Comparison of ENCODE assay signal across 8 cellular contexts in the genomic region with DNA sequence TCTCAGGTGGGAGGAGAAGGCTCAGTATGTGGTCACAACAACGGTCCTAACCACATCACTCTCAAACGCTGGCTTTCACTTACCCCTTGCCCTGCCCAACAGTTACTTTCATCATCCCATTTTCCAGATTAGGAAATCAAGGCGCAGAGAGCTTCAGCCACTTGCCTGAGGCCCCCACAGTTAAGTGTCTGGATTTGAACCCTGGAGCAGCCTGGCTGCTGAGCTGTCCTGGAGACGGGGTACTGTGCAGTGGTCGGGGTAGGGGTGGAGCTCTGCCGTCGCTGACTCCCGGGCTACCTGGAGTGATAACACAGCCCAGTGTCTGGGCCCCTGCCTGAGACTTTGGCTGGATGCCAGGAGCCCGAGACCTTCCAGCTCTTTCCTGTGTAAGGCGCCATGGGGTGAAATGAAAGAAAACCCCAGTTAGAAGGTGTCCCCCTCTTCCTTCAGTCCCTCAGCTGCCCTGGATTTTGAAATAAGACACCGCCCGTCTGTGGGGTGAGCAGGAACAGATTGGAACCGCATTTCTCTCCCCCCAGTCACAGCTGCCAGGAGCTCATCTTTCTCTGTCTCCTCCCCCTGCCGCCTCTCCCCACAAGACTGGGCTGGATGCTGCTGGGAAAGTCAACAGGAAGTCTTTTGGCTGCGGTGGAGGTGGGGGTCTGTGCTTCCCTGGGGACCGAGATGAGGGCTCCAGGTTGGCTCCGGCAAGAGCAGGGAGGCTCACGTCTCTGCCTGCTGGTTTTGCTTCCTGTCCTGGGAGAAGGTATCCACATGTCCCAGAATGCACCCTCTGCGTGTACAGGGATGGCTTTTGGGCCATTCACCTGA.
DNase-seq lines count a peak whose midpoint lies in the region; ATAC-seq and TF ChIP-seq lines count a peak whose summit lies in the region.

No MANE protein-coding gene starts in this region.

- peaks cover 3% of the 10 kb centered on the region for H3K36me3 Mint-ChIP-seq in activated CD8-positive, alpha-beta memory T cell treated with anti-CD3 and anti-CD28 coated beads, Interleukin-2, amount 10 ng/mL, durations not matched to agents 7 days and 5 days

- no peaks in the 10 kb centered on the region for H3K27me3 ChIP-seq in rectal smooth muscle tissue (ENCODE audit: control insufficient read depth, insufficient read depth, low read length)

- CTCF ChIA-PET in activated CD8-positive, alpha-beta memory T cell treated with anti-CD3 and anti-CD28 coated beads, Interleukin-2, amount 10 ng/mL, durations not matched to agents 7 days and 5 days (lab: Charles Lee) = interaction anchor here (0.7 to 6.9 kb wide), 13 partner anchors 9 to 90 kb away, joined by 3 to 36 read pairs (median 5); no protein-coding TSS in a partner anchor

- peak overlapping the region; percentile 98 for H3K27ac ChIP-seq in rectal smooth muscle tissue (ENCODE audit: low read depth, low read length)

- H3K4me1 ChIP-seq in rectal smooth muscle tissue (ENCODE audit: control insufficient read depth, insufficient read depth, low read length) = peaks cover 65% of the 10 kb centered on the region

- no peaks in the 10 kb centered on the region for H3K27me3 Mint-ChIP-seq in activated CD8-positive, alpha-beta memory T cell treated with anti-CD3 and anti-CD28 coated beads, Interleukin-2, amount 10 ng/mL, durations not matched to agents 7 days and 5 days

- peak; percentile 47 for DNase-seq in stimulated activated CD4-positive, alpha-beta T cell treated with anti-CD3 and anti-CD28 coated beads, Interleukin-4, amount 100 ng/mL, for 1 hour
- DNase-seq in stimulated activated CD4-positive, alpha-beta T cell treated with anti-CD3 and anti-CD28 coated beads, Interleukin-12 subunit alpha, Interleukin-12 subunit beta, amount 100 ng/mL, for 4 hours = no peak
- peak; percentile 93 for DNase-seq in NCI-H446 treated with DMSO at 0.1 percent for 48 hours (lab: John Stamatoyannopoulos, UW)
- DNase-seq in activated CD8-positive, alpha-beta memory T cell treated with anti-CD3 and anti-CD28 coated beads, Interleukin-2, amount 10 ng/mL, durations not matched to agents 7 days and 5 days = no peak
- DNase-seq in fibroblast of the aortic adventitia (ENCODE audit: low read depth) = peak; percentile 38
- no peak for DNase-seq in T1000 (lab: John Stamatoyannopoulos, UW)

- ATAC-seq in activated CD8-positive, alpha-beta memory T cell treated with anti-CD3 and anti-CD28 coated beads, Interleukin-2, amount 10 ng/mL, durations not matched to agents 7 days and 5 days = peak; percentile 43
- ATAC-seq in GM19463 (IDR thresholded peaks at IDR 0.05; ENCODE audit: unreplicated experiment) = no peak

- no peaks in the 10 kb centered on the region for H3K9me3 Mint-ChIP-seq in activated CD8-positive, alpha-beta memory T cell treated with anti-CD3 and anti-CD28 coated beads, Interleukin-2, amount 10 ng/mL, durations not matched to agents 7 days and 5 days (ENCODE audit: low read depth)

- H3K9ac ChIP-seq in rectal smooth muscle tissue (ENCODE audit: low read length) = peak overlapping the region; percentile 3

- peaks cover 2% of the 10 kb centered on the region for H3K36me3 ChIP-seq in rectal smooth muscle tissue (ENCODE audit: control insufficient read depth, insufficient read depth, low read length)

- no peak overlapping the region for H3K4me3 ChIP-seq in fibroblast of the aortic adventitia (ENCODE audit: low read depth, low read length)
- H3K4me3 ChIP-seq in rectal smooth muscle tissue (ENCODE audit: low read length) = peak overlapping the region; percentile 33

- peak overlapping the region; percentile 42 for H3K4me3 Mint-ChIP-seq in activated CD8-positive, alpha-beta memory T cell treated with anti-CD3 and anti-CD28 coated beads, Interleukin-2, amount 10 ng/mL, durations not matched to agents 7 days and 5 days

- H3K27ac Mint-ChIP-seq in activated CD8-positive, alpha-beta memory T cell treated with anti-CD3 and anti-CD28 coated beads, Interleukin-2, amount 10 ng/mL, durations not matched to agents 7 days and 5 days = peak overlapping the region; percentile 68

- TF ChIP-seq CTCF in fibroblast of the aortic adventitia (IDR thresholded peaks at IDR 0.05; ENCODE audit: insufficient read depth, low read length) = no peak

- peaks cover 47% of the 10 kb centered on the region for H3K4me1 Mint-ChIP-seq in activated CD8-positive, alpha-beta memory T cell treated with anti-CD3 and anti-CD28 coated beads, Interleukin-2, amount 10 ng/mL, durations not matched to agents 7 days and 5 days

Comparison
In these comparisons a context has a peak if more than half of its experiments do, and no peak if none do; other contexts are left out.
1. DNase-seq: peak in stimulated activated CD4-positive, alpha-beta T cell treated with anti-CD3 and anti-CD28 coated beads, Interleukin-4, amount 100 ng/mL, for 1 hour (single experiment), NCI-H446 treated with DMSO at 0.1 percent for 48 hours (single experiment) and fibroblast of the aortic adventitia (single experiment); none in stimulated activated CD4-positive, alpha-beta T cell treated with anti-CD3 and anti-CD28 coated beads, Interleukin-12 subunit alpha, Interleukin-12 subunit beta, amount 100 ng/mL, for 4 hours (single experiment), activated CD8-positive, alpha-beta memory T cell treated with anti-CD3 and anti-CD28 coated beads, Interleukin-2, amount 10 ng/mL, durations not matched to agents 7 days and 5 days (single experiment) and T1000 (single experiment).